10 cellular contexts compared by ENCODE assay signal in the genomic region with DNA sequence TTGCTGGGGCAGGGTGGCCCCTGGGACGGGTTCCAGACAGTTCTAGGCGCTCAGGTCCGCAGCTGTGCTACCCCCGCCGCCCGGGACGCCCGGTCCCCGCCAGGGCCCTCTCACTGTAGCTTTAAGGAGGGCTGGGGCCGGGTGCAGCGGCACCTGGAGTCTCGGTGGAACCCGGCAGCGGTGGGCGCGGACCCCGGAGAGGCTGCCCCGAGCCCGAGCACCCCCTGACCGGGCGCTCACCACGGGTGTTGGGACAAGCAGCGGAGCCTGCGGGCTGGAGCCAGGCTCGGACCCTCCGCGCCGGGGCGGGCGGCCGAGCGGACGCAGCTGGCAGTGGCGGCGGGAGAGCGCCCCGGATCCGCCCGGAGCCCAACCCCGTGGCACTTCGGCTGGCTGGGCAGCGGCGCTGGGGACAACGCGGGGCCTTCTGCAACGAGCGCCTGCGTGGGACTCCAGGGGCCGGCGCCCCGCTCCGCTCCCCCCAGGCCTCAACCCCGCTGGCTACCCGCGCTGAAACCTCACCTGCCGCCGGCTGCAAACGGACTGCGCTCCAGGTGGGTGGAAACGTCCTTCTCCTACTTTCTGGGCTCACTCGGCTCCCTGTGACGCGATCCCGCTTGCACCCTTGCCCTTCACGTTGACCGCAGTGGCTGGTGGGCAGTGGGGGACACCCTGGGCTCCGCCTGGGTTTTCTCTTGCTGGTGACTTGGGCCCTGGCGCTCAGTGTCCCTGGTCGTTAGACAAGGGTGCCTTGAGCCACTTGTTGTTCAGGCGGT.
DNase-seq lines count a peak whose midpoint lies in the region; ATAC-seq, FAIRE-seq and TF ChIP-seq lines count a peak whose summit lies in the region.
"Had no signal": no experiment of that assay in that cellular context is flagged by ENCODE, and none has a peak within 500 bp of the region (broad histone marks: within the 10 kb centered on the region; RNA-seq: fewer than 3 reads in every experiment).

No MANE protein-coding gene starts in this region.

- H3K27me3 ChIP-seq in ectodermal cell (ENCODE audit: control insufficient read depth, insufficient read depth, low read length, poor library complexity, severe bottlenecking) = peaks cover 12% of the 10 kb centered on the region
- no peaks in the 10 kb centered on the region for H3K27me3 ChIP-seq in muscle layer of colon (ENCODE audit: control insufficient read depth in 1 of 2, insufficient read depth in 2 of 2, low read length in 2 of 2)

- H3K4me1 ChIP-seq in ectodermal cell (ENCODE audit: control insufficient read depth, insufficient read depth, low read length) (no peaks in the 10 kb centered on the region), muscle layer of colon (ENCODE audit: insufficient read depth, low read length) (no peaks in the 10 kb centered on the region), urinary bladder (ENCODE audit: insufficient read depth) (no peaks in the 10 kb centered on the region)

- H3K36me3 ChIP-seq in ectodermal cell (ENCODE audit: control insufficient read depth, insufficient read depth, low read length) = no peaks in the 10 kb centered on the region
- H3K36me3 ChIP-seq in muscle layer of colon (ENCODE audit: insufficient read depth, low read length) = no peaks in the 10 kb centered on the region
- H3K36me3 ChIP-seq in urinary bladder (ENCODE audit: insufficient read depth) = no peaks in the 10 kb centered on the region

- 30 to 31% methylated on average over 70 of the region's 70 CpGs for WGBS in ectodermal cell, 2 experiments
- WGBS in urinary bladder = 3% methylated on average over 70 of the region's 70 CpGs

- no peak for ATAC-seq in GM21526 (IDR thresholded peaks at IDR 0.05; ENCODE audit: low FRiP score, unreplicated experiment)

- CTCF ChIA-PET in MCF 10A (lab: Yijun Ruan, JAX) = no interaction called here

- in situ Hi-C loops in T47D (cut with HindIII; ENCODE audit: low pct_unique_long_range_greater_than_20kb, low sequenced_read_pairs) = no loop called here

- H3K4me1 Mint-ChIP-seq in MCF 10A (ENCODE audit: insufficient read depth, unreplicated experiment) = no peaks in the 10 kb centered on the region

- H3K4me3 ChIP-seq in ectodermal cell (ENCODE audit: insufficient read depth, low read depth, low read length) (peak overlapping the region; percentile 27), muscle layer of colon (ENCODE audit: low read depth in 1 of 2, low read length in 2 of 2) (peak overlapping the region; percentile 75 to 83), urinary bladder (ENCODE audit: low read depth, low read length) (peak overlapping the region; percentile 52)

- FAIRE-seq in HTR-8/SVneo (lab: Jason Lieb, UNC) = no peak
- FAIRE-seq: colon had no signal

- H3K27me3 Mint-ChIP-seq in MCF 10A (ENCODE audit: insufficient read depth, unreplicated experiment) = no peaks in the 10 kb centered on the region

- peaks cover 8% of the 10 kb centered on the region for H3K9me3 Mint-ChIP-seq in MCF 10A (ENCODE audit: unreplicated experiment)

- H3K9ac ChIP-seq in muscle layer of colon (ENCODE audit: low read length) = peak overlapping the region; percentile 39

- POLR2A ChIA-PET in MCF 10A (lab: Yijun Ruan, JAX) = no interaction called here

- intact Hi-C loops in MCF 10A (cut with micrococcal nuclease) = no loop called here

- BruUV-seq in MCF 10A (replicated peaks; lab: Mats Ljungman, UMichigan) = no TSS peak

- TF ChIP-seq CTCF in MCF 10A (IDR thresholded peaks at IDR 0.05; ENCODE audit: unreplicated experiment) = no peak

- no peak overlapping the region for H3K27ac ChIP-seq in ectodermal cell (ENCODE audit: insufficient read depth, low read depth, low read length, poor library complexity, severe bottlenecking)
- H3K27ac ChIP-seq in muscle layer of colon (ENCODE audit: low read depth, low read length) = peak overlapping the region; percentile 63
- no peak overlapping the region for H3K27ac ChIP-seq in urinary bladder (ENCODE audit: low read depth)

- peak; percentile 27 to 33 for DNase-seq in T47D (ENCODE audit: low read depth in 1 of 2, low spot score in 1 of 2)
- DNase-seq in MCF 10A (ENCODE audit: unreplicated experiment) = no peak
- DNase-seq in NOMO-1 treated with dmso at 0.1 percent for 144 hours (lab: John Stamatoyannopoulos, UW; ENCODE audit: unreplicated experiment) = no peak
- DNase-seq in HTR-8/SVneo (ENCODE audit: insufficient read length, low spot score) = no peak
- DNase-seq: KBM-7 had no signal

- H3K4me3 Mint-ChIP-seq in MCF 10A (ENCODE audit: unreplicated experiment) = no peak overlapping the region

- H3K9me3 ChIP-seq in ectodermal cell (ENCODE audit: control insufficient read depth, low read length) (no peaks in the 10 kb centered on the region), muscle layer of colon (ENCODE audit: low read length) (peaks cover 6% of the 10 kb centered on the region)

- H3K27ac Mint-ChIP-seq in MCF 10A (ENCODE audit: low read depth, unreplicated experiment) = no peak overlapping the region

- H3K36me3 Mint-ChIP-seq in MCF 10A (ENCODE audit: insufficient read depth, unreplicated experiment) = no peaks in the 10 kb centered on the region

Comparison
In these comparisons a context has a peak if more than half of its experiments do, and no peak if none do; other contexts are left out.
1. DNase-seq: peak in T47D (2 of 2); none in MCF 10A (single experiment), NOMO-1 treated with dmso at 0.1 percent for 144 hours (single experiment) and HTR-8/SVneo (single experiment).
2. H3K4me3 ChIP-seq: peak in every context shown above with its lines; median percentile 79 in muscle layer of colon; 52 in urinary bladder; 27 in ectodermal cell.